1 cellular context compared by ENCODE assay signal in the genomic region with DNA sequence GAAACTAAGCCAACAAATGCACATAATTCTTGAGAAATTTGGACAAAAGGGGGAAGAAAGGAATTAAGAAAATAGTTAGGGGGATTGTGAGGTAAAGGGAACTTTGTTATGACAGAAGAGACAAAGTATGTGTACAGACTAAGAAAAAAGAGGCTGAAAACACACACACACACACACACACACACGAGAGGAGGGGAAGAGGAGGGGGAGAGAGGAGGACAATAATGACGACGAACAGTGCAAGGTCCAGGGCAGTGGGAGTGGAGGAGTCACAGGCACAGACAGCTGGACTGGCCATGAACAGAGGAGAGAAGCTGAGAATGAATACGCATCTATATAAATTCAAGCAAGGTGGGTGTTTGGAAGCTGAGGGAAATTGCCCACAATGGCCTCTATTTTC.
TF ChIP-seq lines count a peak whose summit lies in the region.

No MANE protein-coding gene starts in this region.

TF ChIP-seq in HepG2, 621 proteins besides CTCF, POLR2A, EP300 and RAD21 (continued from another document and continues in another):
- peak; percentile 53; the same call in 1 of the 2 replicates for TF ChIP-seq ZBTB38 (CRISPR knock-in tag; IDR thresholded peaks at IDR 0.05)
- TF ChIP-seq JARID2 (CRISPR knock-in tag; IDR thresholded peaks at IDR 0.05; ENCODE audit: insufficient replicate concordance) = no peak
- TF ChIP-seq ZNF703 (CRISPR knock-in tag; IDR thresholded peaks at IDR 0.05; ENCODE audit: borderline replicate concordance) = no peak
- no peak for TF ChIP-seq ZFP37 (CRISPR knock-in tag; IDR thresholded peaks at IDR 0.05; ENCODE audit: borderline replicate concordance)
- TF ChIP-seq, protein P1, sequence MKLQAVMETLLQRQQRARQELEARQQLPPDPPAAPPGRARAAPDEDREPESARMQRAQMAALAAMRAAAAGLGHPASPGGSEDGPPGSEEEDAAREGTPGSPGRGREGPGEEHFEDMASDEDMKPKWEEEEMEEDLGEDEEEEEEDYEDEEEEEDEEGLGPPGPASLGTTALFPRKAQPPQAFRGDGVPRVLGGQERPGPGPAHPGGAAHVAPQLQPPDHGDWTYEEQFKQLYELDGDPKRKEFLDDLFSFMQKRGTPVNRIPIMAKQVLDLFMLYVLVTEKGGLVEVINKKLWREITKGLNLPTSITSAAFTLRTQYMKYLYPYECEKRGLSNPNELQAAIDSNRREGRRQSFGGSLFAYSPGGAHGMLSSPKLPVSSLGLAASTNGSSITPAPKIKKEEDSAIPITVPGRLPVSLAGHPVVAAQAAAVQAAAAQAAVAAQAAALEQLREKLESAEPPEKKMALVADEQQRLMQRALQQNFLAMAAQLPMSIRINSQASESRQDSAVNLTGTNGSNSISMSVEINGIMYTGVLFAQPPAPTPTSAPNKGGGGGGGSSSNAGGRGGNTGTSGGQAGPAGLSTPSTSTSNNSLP (IDR thresholded peaks at IDR 0.05; ENCODE audit: low read depth, low read length) = peak; percentile 90
- TF ChIP-seq, protein P2, sequence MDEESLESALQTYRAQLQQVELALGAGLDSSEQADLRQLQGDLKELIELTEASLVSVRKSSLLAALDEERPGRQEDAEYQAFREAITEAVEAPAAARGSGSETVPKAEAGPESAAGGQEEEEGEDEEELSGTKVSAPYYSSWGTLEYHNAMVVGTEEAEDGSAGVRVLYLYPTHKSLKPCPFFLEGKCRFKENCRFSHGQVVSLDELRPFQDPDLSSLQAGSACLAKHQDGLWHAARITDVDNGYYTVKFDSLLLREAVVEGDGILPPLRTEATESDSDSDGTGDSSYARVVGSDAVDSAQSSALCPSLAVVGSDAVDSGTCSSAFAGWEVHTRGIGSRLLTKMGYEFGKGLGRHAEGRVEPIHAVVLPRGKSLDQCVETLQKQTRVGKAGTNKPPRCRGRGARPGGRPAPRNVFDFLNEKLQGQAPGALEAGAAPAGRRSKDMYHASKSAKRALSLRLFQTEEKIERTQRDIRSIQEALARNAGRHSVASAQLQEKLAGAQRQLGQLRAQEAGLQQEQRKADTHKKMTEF (CRISPR knock-in tag; IDR thresholded peaks at IDR 0.05) = peak; percentile 53
- TF ChIP-seq ZNF263 (CRISPR knock-in tag; IDR thresholded peaks at IDR 0.05) = peak; percentile 92
- TF ChIP-seq TBX2 (CRISPR knock-in tag; IDR thresholded peaks at IDR 0.05; ENCODE audit: borderline replicate concordance) = peak; percentile 75
- TF ChIP-seq ZNF792 (CRISPR knock-in tag; IDR thresholded peaks at IDR 0.05) = no peak
- no peak for TF ChIP-seq DNMT1 (CRISPR knock-in tag; IDR thresholded peaks at IDR 0.05)
- TF ChIP-seq, protein P3, sequence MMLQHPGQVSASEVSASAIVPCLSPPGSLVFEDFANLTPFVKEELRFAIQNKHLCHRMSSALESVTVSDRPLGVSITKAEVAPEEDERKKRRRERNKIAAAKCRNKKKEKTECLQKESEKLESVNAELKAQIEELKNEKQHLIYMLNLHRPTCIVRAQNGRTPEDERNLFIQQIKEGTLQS (CRISPR knock-in tag; IDR thresholded peaks at IDR 0.05) = no peak
- TF ChIP-seq SAFB2 (CRISPR knock-in tag; IDR thresholded peaks at IDR 0.05; ENCODE audit: borderline replicate concordance, low read depth) = no peak
- TF ChIP-seq NFE2L1 (CRISPR knock-in tag; IDR thresholded peaks at IDR 0.05; ENCODE audit: borderline replicate concordance) = no peak
- no peak for TF ChIP-seq ZNF326 (CRISPR knock-in tag; IDR thresholded peaks at IDR 0.05; ENCODE audit: borderline replicate concordance)
- TF ChIP-seq ZBTB20 (CRISPR knock-in tag; IDR thresholded peaks at IDR 0.05; ENCODE audit: borderline replicate concordance, low read depth) = peak; percentile 70; the same call in 1 of the 2 replicates
- TF ChIP-seq ZFAT (CRISPR knock-in tag; conservative IDR thresholded peaks at IDR 0.05) = no peak
- no peak for TF ChIP-seq GABPB1 (CRISPR knock-in tag; IDR thresholded peaks at IDR 0.05)
- 0 out of 2 replicates have a peak, but pooled peaks have one; percentile 41 for TF ChIP-seq GZF1 (CRISPR knock-in tag; IDR thresholded peaks at IDR 0.05)
- TF ChIP-seq, protein P4, sequence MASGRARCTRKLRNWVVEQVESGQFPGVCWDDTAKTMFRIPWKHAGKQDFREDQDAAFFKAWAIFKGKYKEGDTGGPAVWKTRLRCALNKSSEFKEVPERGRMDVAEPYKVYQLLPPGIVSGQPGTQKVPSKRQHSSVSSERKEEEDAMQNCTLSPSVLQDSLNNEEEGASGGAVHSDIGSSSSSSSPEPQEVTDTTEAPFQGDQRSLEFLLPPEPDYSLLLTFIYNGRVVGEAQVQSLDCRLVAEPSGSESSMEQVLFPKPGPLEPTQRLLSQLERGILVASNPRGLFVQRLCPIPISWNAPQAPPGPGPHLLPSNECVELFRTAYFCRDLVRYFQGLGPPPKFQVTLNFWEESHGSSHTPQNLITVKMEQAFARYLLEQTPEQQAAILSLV (CRISPR knock-in tag; IDR thresholded peaks at IDR 0.05; ENCODE audit: borderline replicate concordance) = no peak
- TF ChIP-seq, protein P5, sequence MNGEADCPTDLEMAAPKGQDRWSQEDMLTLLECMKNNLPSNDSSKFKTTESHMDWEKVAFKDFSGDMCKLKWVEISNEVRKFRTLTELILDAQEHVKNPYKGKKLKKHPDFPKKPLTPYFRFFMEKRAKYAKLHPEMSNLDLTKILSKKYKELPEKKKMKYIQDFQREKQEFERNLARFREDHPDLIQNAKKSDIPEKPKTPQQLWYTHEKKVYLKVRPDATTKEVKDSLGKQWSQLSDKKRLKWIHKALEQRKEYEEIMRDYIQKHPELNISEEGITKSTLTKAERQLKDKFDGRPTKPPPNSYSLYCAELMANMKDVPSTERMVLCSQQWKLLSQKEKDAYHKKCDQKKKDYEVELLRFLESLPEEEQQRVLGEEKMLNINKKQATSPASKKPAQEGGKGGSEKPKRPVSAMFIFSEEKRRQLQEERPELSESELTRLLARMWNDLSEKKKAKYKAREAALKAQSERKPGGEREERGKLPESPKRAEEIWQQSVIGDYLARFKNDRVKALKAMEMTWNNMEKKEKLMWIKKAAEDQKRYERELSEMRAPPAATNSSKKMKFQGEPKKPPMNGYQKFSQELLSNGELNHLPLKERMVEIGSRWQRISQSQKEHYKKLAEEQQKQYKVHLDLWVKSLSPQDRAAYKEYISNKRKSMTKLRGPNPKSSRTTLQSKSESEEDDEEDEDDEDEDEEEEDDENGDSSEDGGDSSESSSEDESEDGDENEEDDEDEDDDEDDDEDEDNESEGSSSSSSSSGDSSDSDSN (CRISPR knock-in tag; IDR thresholded peaks at IDR 0.05) = 0 out of 2 replicates have a peak, but pooled peaks have one; percentile 14
- TF ChIP-seq ZNF746 (CRISPR knock-in tag; IDR thresholded peaks at IDR 0.05) = peak; percentile 88
- TF ChIP-seq ATRX (CRISPR knock-in tag; IDR thresholded peaks at IDR 0.05; ENCODE audit: borderline replicate concordance) = no peak
- TF ChIP-seq, protein P6, sequence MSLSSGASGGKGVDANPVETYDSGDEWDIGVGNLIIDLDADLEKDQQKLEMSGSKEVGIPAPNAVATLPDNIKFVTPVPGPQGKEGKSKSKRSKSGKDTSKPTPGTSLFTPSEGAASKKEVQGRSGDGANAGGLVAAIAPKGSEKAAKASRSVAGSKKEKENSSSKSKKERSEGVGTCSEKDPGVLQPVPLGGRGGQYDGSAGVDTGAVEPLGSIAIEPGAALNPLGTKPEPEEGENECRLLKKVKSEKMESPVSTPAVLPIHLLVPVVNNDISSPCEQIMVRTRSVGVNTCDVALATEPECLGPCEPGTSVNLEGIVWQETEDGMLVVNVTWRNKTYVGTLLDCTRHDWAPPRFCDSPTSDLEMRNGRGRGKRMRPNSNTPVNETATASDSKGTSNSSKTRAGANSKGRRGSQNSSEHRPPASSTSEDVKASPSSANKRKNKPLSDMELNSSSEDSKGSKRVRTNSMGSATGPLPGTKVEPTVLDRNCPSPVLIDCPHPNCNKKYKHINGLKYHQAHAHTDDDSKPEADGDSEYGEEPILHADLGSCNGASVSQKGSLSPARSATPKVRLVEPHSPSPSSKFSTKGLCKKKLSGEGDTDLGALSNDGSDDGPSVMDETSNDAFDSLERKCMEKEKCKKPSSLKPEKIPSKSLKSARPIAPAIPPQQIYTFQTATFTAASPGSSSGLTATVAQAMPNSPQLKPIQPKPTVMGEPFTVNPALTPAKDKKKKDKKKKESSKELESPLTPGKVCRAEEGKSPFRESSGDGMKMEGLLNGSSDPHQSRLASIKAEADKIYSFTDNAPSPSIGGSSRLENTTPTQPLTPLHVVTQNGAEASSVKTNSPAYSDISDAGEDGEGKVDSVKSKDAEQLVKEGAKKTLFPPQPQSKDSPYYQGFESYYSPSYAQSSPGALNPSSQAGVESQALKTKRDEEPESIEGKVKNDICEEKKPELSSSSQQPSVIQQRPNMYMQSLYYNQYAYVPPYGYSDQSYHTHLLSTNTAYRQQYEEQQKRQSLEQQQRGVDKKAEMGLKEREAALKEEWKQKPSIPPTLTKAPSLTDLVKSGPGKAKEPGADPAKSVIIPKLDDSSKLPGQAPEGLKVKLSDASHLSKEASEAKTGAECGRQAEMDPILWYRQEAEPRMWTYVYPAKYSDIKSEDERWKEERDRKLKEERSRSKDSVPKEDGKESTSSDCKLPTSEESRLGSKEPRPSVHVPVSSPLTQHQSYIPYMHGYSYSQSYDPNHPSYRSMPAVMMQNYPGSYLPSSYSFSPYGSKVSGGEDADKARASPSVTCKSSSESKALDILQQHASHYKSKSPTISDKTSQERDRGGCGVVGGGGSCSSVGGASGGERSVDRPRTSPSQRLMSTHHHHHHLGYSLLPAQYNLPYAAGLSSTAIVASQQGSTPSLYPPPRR (CRISPR knock-in tag; IDR thresholded peaks at IDR 0.05; ENCODE audit: borderline replicate concordance) = no peak
- TF ChIP-seq ZNF10 (CRISPR knock-in tag; IDR thresholded peaks at IDR 0.05; ENCODE audit: borderline replicate concordance, low read depth) = no peak
- TF ChIP-seq, protein P7, sequence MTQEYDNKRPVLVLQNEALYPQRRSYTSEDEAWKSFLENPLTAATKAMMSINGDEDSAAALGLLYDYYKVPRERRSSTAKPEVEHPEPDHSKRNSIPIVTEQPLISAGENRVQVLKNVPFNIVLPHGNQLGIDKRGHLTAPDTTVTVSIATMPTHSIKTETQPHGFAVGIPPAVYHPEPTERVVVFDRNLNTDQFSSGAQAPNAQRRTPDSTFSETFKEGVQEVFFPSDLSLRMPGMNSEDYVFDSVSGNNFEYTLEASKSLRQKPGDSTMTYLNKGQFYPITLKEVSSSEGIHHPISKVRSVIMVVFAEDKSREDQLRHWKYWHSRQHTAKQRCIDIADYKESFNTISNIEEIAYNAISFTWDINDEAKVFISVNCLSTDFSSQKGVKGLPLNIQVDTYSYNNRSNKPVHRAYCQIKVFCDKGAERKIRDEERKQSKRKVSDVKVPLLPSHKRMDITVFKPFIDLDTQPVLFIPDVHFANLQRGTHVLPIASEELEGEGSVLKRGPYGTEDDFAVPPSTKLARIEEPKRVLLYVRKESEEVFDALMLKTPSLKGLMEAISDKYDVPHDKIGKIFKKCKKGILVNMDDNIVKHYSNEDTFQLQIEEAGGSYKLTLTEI (CRISPR knock-in tag; conservative IDR thresholded peaks at IDR 0.05) = no peak
- TF ChIP-seq SP5 (CRISPR knock-in tag; IDR thresholded peaks at IDR 0.05; ENCODE audit: borderline replicate concordance, low read depth) = 0 out of 2 replicates have a peak, but pooled peaks have one; percentile 14
- TF ChIP-seq ZNF3 (CRISPR knock-in tag; IDR thresholded peaks at IDR 0.05) = no peak
- TF ChIP-seq SMAD3 (CRISPR knock-in tag; IDR thresholded peaks at IDR 0.05) = no peak
- TF ChIP-seq MIER2 (CRISPR knock-in tag; IDR thresholded peaks at IDR 0.05) = no peak
- no peak for TF ChIP-seq GTF2F1 (IDR thresholded peaks at IDR 0.05; ENCODE audit: low read length)
- TF ChIP-seq BHLHE40 (IDR thresholded peaks at IDR 0.05; ENCODE audit: low read length) = peak; percentile 65
- no peak for TF ChIP-seq PAWR (CRISPR knock-in tag; IDR thresholded peaks at IDR 0.05; ENCODE audit: borderline replicate concordance)
- no peak for TF ChIP-seq ISX (CRISPR knock-in tag; conservative IDR thresholded peaks at IDR 0.05)
- TF ChIP-seq ZNF614 (CRISPR knock-in tag; IDR thresholded peaks at IDR 0.05; ENCODE audit: borderline replicate concordance) = no peak
- TF ChIP-seq TEAD3 (CRISPR knock-in tag; optimal IDR thresholded peaks at IDR 0.05; ENCODE audit: borderline replicate concordance) = no peak
- no peak for TF ChIP-seq NR1H2 (CRISPR knock-in tag; IDR thresholded peaks at IDR 0.05; ENCODE audit: borderline replicate concordance, low read depth)
- TF ChIP-seq, protein P8, sequence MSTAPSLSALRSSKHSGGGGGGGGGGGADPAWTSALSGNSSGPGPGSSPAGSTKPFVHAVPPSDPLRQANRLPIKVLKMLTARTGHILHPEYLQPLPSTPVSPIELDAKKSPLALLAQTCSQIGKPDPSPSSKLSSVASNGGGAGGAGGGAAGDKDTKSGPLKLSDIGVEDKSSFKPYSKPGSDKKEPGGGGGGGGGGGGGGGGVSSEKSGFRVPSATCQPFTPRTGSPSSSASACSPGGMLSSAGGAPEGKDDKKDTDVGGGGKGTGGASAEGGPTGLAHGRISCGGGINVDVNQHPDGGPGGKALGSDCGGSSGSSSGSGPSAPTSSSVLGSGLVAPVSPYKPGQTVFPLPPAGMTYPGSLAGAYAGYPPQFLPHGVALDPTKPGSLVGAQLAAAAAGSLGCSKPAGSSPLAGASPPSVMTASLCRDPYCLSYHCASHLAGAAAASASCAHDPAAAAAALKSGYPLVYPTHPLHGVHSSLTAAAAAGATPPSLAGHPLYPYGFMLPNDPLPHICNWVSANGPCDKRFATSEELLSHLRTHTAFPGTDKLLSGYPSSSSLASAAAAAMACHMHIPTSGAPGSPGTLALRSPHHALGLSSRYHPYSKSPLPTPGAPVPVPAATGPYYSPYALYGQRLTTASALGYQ (CRISPR knock-in tag; IDR thresholded peaks at IDR 0.05) = no peak
- TF ChIP-seq, protein P9, sequence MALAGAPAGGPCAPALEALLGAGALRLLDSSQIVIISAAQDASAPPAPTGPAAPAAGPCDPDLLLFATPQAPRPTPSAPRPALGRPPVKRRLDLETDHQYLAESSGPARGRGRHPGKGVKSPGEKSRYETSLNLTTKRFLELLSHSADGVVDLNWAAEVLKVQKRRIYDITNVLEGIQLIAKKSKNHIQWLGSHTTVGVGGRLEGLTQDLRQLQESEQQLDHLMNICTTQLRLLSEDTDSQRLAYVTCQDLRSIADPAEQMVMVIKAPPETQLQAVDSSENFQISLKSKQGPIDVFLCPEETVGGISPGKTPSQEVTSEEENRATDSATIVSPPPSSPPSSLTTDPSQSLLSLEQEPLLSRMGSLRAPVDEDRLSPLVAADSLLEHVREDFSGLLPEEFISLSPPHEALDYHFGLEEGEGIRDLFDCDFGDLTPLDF (CRISPR knock-in tag; IDR thresholded peaks at IDR 0.05) = no peak
- TF ChIP-seq, protein P10, sequence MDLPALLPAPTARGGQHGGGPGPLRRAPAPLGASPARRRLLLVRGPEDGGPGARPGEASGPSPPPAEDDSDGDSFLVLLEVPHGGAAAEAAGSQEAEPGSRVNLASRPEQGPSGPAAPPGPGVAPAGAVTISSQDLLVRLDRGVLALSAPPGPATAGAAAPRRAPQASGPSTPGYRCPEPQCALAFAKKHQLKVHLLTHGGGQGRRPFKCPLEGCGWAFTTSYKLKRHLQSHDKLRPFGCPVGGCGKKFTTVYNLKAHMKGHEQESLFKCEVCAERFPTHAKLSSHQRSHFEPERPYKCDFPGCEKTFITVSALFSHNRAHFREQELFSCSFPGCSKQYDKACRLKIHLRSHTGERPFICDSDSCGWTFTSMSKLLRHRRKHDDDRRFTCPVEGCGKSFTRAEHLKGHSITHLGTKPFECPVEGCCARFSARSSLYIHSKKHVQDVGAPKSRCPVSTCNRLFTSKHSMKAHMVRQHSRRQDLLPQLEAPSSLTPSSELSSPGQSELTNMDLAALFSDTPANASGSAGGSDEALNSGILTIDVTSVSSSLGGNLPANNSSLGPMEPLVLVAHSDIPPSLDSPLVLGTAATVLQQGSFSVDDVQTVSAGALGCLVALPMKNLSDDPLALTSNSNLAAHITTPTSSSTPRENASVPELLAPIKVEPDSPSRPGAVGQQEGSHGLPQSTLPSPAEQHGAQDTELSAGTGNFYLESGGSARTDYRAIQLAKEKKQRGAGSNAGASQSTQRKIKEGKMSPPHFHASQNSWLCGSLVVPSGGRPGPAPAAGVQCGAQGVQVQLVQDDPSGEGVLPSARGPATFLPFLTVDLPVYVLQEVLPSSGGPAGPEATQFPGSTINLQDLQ (CRISPR knock-in tag; IDR thresholded peaks at IDR 0.05) = no peak
- no peak for TF ChIP-seq ERF (CRISPR knock-in tag; IDR thresholded peaks at IDR 0.05)
- no peak for TF ChIP-seq KLF16 (CRISPR knock-in tag; IDR thresholded peaks at IDR 0.05)
